Comparison of ENCODE assay signal across 8 cellular contexts in genomic region chr14:73458219-73458976, GRCh38. TPM values are rescaled to one million over a fixed set of nuclear protein-coding genes. Genes with fewer than 3 reads are reported as not detected.
DNase-seq lines count a peak whose midpoint lies in the region; ATAC-seq, FAIRE-seq and TF ChIP-seq lines count a peak whose summit lies in the region.

NUMB (minus strand) TSS chr14:73458546; CDS start chr14:73355751, 102,795 bp downstream.

- no peaks in the 10 kb centered on the region for H3K9me3 ChIP-seq in right atrium auricular region
- no peaks in the 10 kb centered on the region for H3K9me3 ChIP-seq in psoas muscle

- intact Hi-C loops in T-helper 2 cell treated with Interferon-gamma antibody and Interleukin-4, amounts not matched to agents 100 ng/mL and 5 ng/mL, for 36 hours (cut with micrococcal nuclease), result loop anchor here (1.0 to 5.0 kb wide), 7 partner anchors 14 to 940 kb away; partner anchors contain the start of genes ACOT2, ALDH6A1, LIN52 and RBM25
- intact Hi-C loops in psoas muscle (cut with DNase I), result no loop called here

- H3K36me3 ChIP-seq in right atrium auricular region (no peaks in the 10 kb centered on the region), psoas muscle (ENCODE audit: insufficient read depth in 1 of 2, low read depth in 1 of 2) (no peaks in the 10 kb centered on the region)

- 0 to 2% (median 1%) methylated on average over 46 to 54 of the region's 54 CpGs for WGBS in psoas muscle, 3 donors

- TF ChIP-seq CTCF in right atrium auricular region (IDR thresholded peaks at IDR 0.05) (peak in 1 of 2 donors; percentile 10), psoas muscle (IDR thresholded peaks at IDR 0.05) (no peak)

- peak within 1 kb of the TSS; percentile 96 for H3K27ac ChIP-seq in right atrium auricular region
- peak within 1 kb of the TSS; percentile 84 for H3K27ac ChIP-seq in psoas muscle

- ATAC-seq in GM18499 (IDR thresholded peaks at IDR 0.05; ENCODE audit: insufficient read depth, unreplicated experiment) (peak; percentile 87), HG02943 (IDR thresholded peaks at IDR 0.05; ENCODE audit: low read depth, unreplicated experiment) (peak; percentile 91), psoas muscle (peak; percentile 97 to 99 (median 98))

- FAIRE-seq in urothelium cell line (lab: Jason Lieb, UNC), result peak; percentile 98

- H3K4me1 ChIP-seq in right atrium auricular region, result peaks cover 0 to 54% of the 10 kb centered on the region in 2 donors
- H3K4me1 ChIP-seq in psoas muscle, result peaks cover 48% of the 10 kb centered on the region

- DNase-seq in NCI-H187 treated with DMSO at 0.1 percent for 48 hours (lab: John Stamatoyannopoulos, UW) (peak; percentile 99), anterior cingulate cortex (lab: John Stamatoyannopoulos, UW) (peak; percentile 72 to 100 (median 97)), right atrium auricular region (ENCODE audit: low spot score) (peak; percentile 100), psoas muscle (peak; percentile 97 to 98), urothelium cell line (ENCODE audit: low spot score) (peak; percentile 100)

- H3K4me3 ChIP-seq in right atrium auricular region (peak within 1 kb of the TSS; percentile 99 to 100), psoas muscle (peak within 1 kb of the TSS; percentile 90)

- H3K27me3 ChIP-seq in right atrium auricular region (no peaks in the 10 kb centered on the region), psoas muscle (ENCODE audit: insufficient read depth in 3 of 3, low read length in 2 of 3) (no peaks in the 10 kb centered on the region)

RNA-seq across cellular contexts. Expression of gene NUMB, which starts in this region (rescaled TPM):
- 45.0 and 46.5 TPM in 2 replicates for total RNA-seq in T-helper 2 cell treated with Interferon-gamma antibody and Interleukin-4, amounts not matched to agents 100 ng/mL and 5 ng/mL, for 36 hours
- total RNA-seq in right atrium auricular region (10 to 100 TPM; 24.6 to 31.9 TPM), psoas muscle (10 to 100 TPM; 21.8 to 26.4 (median 25.2) TPM)
- 10 to 100 TPM; 12.5 to 25.9 (median 17.3) TPM for polyA plus RNA-seq in psoas muscle

Comparison
In these comparisons a context has a peak if more than half of its experiments do, and no peak if none do; other contexts are left out.
1. Peak in every context shown above with its lines: DNase-seq, ATAC-seq, H3K4me3 ChIP-seq and H3K27ac ChIP-seq.